In genomic region chr7:106216517-106217088, GRCh38 we compare ENCODE assay signal across 8 cellular contexts.
DNase-seq lines count a peak whose midpoint lies in the region; ATAC-seq and TF ChIP-seq lines count a peak whose summit lies in the region.

No MANE protein-coding gene starts in this region.

- H3K27ac ChIP-seq in RWPE1, result peak overlapping the region; percentile 83
- H3K27ac ChIP-seq in parathyroid adenoma, result peak overlapping the region; percentile 65
- no peak overlapping the region for H3K27ac ChIP-seq in CD8-positive, alpha-beta T cell (ENCODE audit: low read depth, low read length)

- H3K4me3 ChIP-seq in parathyroid adenoma (ENCODE audit: low read depth, low read length), result no peak overlapping the region
- no peak overlapping the region for H3K4me3 ChIP-seq in CD8-positive, alpha-beta T cell (ENCODE audit: low read depth, low read length)

- no peak for ATAC-seq in CD8-positive, alpha-beta T cell

- no peaks in the 10 kb centered on the region for H3K36me3 Mint-ChIP-seq in CD8-positive, alpha-beta T cell

- H3K4me2 ChIP-seq in parathyroid adenoma (ENCODE audit: low read length), result peak overlapping the region; percentile 45

- H3K4me1 ChIP-seq in parathyroid adenoma, result peaks cover 5% of the 10 kb centered on the region
- H3K4me1 ChIP-seq in CD8-positive, alpha-beta T cell (ENCODE audit: insufficient read depth, low read length), result no peaks in the 10 kb centered on the region

- no peaks in the 10 kb centered on the region for H3K9me3 ChIP-seq in parathyroid adenoma (ENCODE audit: control insufficient read depth, low read length)
- no peaks in the 10 kb centered on the region for H3K9me3 ChIP-seq in CD8-positive, alpha-beta T cell (ENCODE audit: low read length)

- peak; percentile 80 for DNase-seq in DMS 273 (lab: John Stamatoyannopoulos, UW; ENCODE audit: unreplicated experiment)
- peak; percentile 95 for DNase-seq in RWPE1 (ENCODE audit: low spot score)
- DNase-seq in fibroblast of gingiva (ENCODE audit: low read depth), result peak; percentile 96
- DNase-seq in CD8-positive, alpha-beta T cell, result no peak
- DNase-seq in OCI-M2 (lab: John Stamatoyannopoulos, UW; ENCODE audit: unreplicated experiment), result no peak
- DNase-seq in mesenteric fat pad (ENCODE audit: low spot score), result no peak
- DNase-seq in effector CD4-positive, alpha-beta T cell, result no peak

- peaks cover 3% of the 10 kb centered on the region for H3K4me1 Mint-ChIP-seq in CD8-positive, alpha-beta T cell (ENCODE audit: low read depth)

- H3K79me2 ChIP-seq in parathyroid adenoma, result no peaks in the 10 kb centered on the region

- H3K27me3 Mint-ChIP-seq in CD8-positive, alpha-beta T cell (ENCODE audit: low read depth), result peaks cover 3% of the 10 kb centered on the region

- intact Hi-C loops in CD8-positive, alpha-beta T cell (cut with DNase I, micrococcal nuclease), result no loop called here

- no peaks in the 10 kb centered on the region for H3K36me3 ChIP-seq in parathyroid adenoma (ENCODE audit: control insufficient read depth, insufficient read depth, low read length)
- H3K36me3 ChIP-seq in CD8-positive, alpha-beta T cell (ENCODE audit: insufficient read depth, low read length), result no peaks in the 10 kb centered on the region

- H3K9ac ChIP-seq in parathyroid adenoma, result no peak overlapping the region

- TF ChIP-seq CTCF in RWPE1 (conservative IDR thresholded peaks at IDR 0.05; ENCODE audit: low read depth) (no peak), parathyroid adenoma (IDR thresholded peaks at IDR 0.05) (no peak)
- no peak for TF ChIP-seq CTCF in CD8-positive, alpha-beta T cell (IDR thresholded peaks at IDR 0.05)

- CTCF ChIA-PET in RWPE1 (lab: Yijun Ruan, JAX), result interaction anchor here (0.6 to 0.9 kb wide), 3 partner anchors 246 to 1929 kb away, joined by 3 to 8 read pairs (median 3); no protein-coding TSS in a partner anchor
- CTCF ChIA-PET in CD8-positive, alpha-beta T cell (lab: Charles Lee), result no interaction called here

- no peak overlapping the region for H3K27ac Mint-ChIP-seq in CD8-positive, alpha-beta T cell

- POLR2A ChIA-PET in RWPE1 (lab: Yijun Ruan, JAX; ENCODE audit: low non-redundant PET), result no interaction called here
- POLR2A ChIA-PET in CD8-positive, alpha-beta T cell (lab: Charles Lee), result interaction anchor here (0.5 kb wide), 1 partner anchor 1169 kb away, joined by 3 read pairs; no protein-coding TSS in a partner anchor

- H3K4me3 Mint-ChIP-seq in CD8-positive, alpha-beta T cell, result no peak overlapping the region

- H3K27me3 ChIP-seq in parathyroid adenoma (ENCODE audit: control insufficient read depth, insufficient read depth, low read length), result no peaks in the 10 kb centered on the region
- H3K27me3 ChIP-seq in CD8-positive, alpha-beta T cell (ENCODE audit: insufficient read depth, low read length), result no peaks in the 10 kb centered on the region

- H3K9me3 Mint-ChIP-seq in CD8-positive, alpha-beta T cell, result no peaks in the 10 kb centered on the region

- peak overlapping the region; percentile 42 for H2AFZ ChIP-seq in parathyroid adenoma

Comparison
In these comparisons a context has a peak if more than half of its experiments do, and no peak if none do; other contexts are left out.
1. DNase-seq: peak in DMS 273 (single experiment), RWPE1 (single experiment) and fibroblast of gingiva (single experiment); none in CD8-positive, alpha-beta T cell (0 of 7), OCI-M2 (single experiment), mesenteric fat pad (single experiment) and effector CD4-positive, alpha-beta T cell (single experiment).